Comparison of ENCODE assay signal across 2 cellular contexts in genomic region chrX:47146121-47146935, GRCh38.
TF ChIP-seq lines count a peak whose summit lies in the region.

No MANE protein-coding gene starts in this region.

TF ChIP-seq in A549, 52 proteins besides CTCF, POLR2A, EP300 and RAD21 (continued from another document):
- no peak for TF ChIP-seq TFCP2L1 (CRISPR knock-in tag; IDR thresholded peaks at IDR 0.05)
- no peak for TF ChIP-seq SREBF2 (IDR thresholded peaks at IDR 0.05)

TF ChIP-seq in HEK293, 187 proteins besides CTCF, POLR2A, EP300 and RAD21 (continued from another document):
- TF ChIP-seq, protein P1, sequence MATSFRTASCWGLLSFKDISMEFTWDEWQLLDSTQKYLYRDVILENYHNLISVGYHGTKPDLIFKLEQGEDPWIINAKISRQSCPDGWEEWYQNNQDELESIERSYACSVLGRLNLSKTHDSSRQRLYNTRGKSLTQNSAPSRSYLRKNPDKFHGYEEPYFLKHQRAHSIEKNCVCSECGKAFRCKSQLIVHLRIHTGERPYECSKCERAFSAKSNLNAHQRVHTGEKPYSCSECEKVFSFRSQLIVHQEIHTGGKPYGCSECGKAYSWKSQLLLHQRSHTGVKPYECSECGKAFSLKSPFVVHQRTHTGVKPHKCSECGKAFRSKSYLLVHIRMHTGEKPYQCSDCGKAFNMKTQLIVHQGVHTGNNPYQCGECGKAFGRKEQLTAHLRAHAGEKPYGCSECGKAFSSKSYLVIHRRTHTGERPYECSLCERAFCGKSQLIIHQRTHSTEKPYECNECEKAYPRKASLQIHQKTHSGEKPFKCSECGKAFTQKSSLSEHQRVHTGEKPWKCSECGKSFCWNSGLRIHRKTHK (tag by site-specific recombination; IDR thresholded peaks at IDR 0.05) = no peak
- TF ChIP-seq ZNF266 (tag by site-specific recombination; IDR thresholded peaks at IDR 0.05; ENCODE audit: low read depth) = no peak
- TF ChIP-seq ZSCAN16 (tag by site-specific recombination; IDR thresholded peaks at IDR 0.05) = no peak
- TF ChIP-seq ZNF398 (tag by site-specific recombination; IDR thresholded peaks at IDR 0.05) = no peak
- TF ChIP-seq ZBTB8A (tag by site-specific recombination; IDR thresholded peaks at IDR 0.05) = peak; percentile 37; the same call in 1 of the 2 replicates
